Comparison of ENCODE assay signal across 8 cellular contexts in genomic region chr1:52404975-52405338, GRCh38. TPM values are rescaled to one million over a fixed set of nuclear protein-coding genes. Genes with fewer than 3 reads are reported as not detected.
A peak's percentile ranks its signal among the peaks of the same experiment; 100 is the strongest.
DNase-seq lines count a peak whose midpoint lies in the region; ATAC-seq and TF ChIP-seq lines count a peak whose summit lies in the region.

No MANE protein-coding gene starts in this region.

- intact Hi-C loops in posterior cingulate gyrus (cut with DNase I): loop anchor here (1.0 to 10.0 kb wide), 2 partner anchors 39 to 150 kb away; partner anchors contain the start of genes CC2D1B and TUT4

- TF ChIP-seq CTCF in 22Rv1 (IDR thresholded peaks at IDR 0.05) (peak; percentile 23), cardiac fibroblast (IDR thresholded peaks at IDR 0.05; ENCODE audit: low read depth, low read length) (no peak)

- peak overlapping the region; percentile 86 for H3K27ac ChIP-seq in 22Rv1
- H3K27ac ChIP-seq in HUES6 (ENCODE audit: low read depth, low read length): peak overlapping the region; percentile 91

- DNase-seq in cardiac fibroblast (ENCODE audit: low read depth in 2 of 2): no peak
- no peak for DNase-seq in globus pallidus (ENCODE audit: low spot score)
- DNase-seq in posterior cingulate gyrus: no peak

- H3K27me3 ChIP-seq in HUES6 (ENCODE audit: control insufficient read depth, insufficient read depth, low read length): no peaks in the 10 kb centered on the region
- H3K27me3 ChIP-seq in mononuclear cell (ENCODE audit: insufficient read depth, low read length): no peaks in the 10 kb centered on the region

- peaks cover 57% of the 10 kb centered on the region for H3K36me3 ChIP-seq in HUES6 (ENCODE audit: control insufficient read depth, insufficient read depth, low read length)

- H3K4me3 ChIP-seq in HUES6 (ENCODE audit: low read depth, low read length) (peak overlapping the region; percentile 84), cardiac fibroblast (replicated peaks in 1 of 2; ENCODE audit: low read depth in 2 of 2, low read length in 2 of 2) (peak overlapping the region; percentile 71 to 90), mononuclear cell (ENCODE audit: low read length) (peak overlapping the region; percentile 83)

- no peak for ATAC-seq in GM19467 (IDR thresholded peaks at IDR 0.05; ENCODE audit: unreplicated experiment)
- no peak for ATAC-seq in HG02884 (IDR thresholded peaks at IDR 0.05; ENCODE audit: unreplicated experiment)

- peak overlapping the region; percentile 93 for H3K9ac ChIP-seq in HUES6 (ENCODE audit: low read length)

- H3K4me1 ChIP-seq in HUES6 (ENCODE audit: control insufficient read depth, insufficient read depth, low read length) (peaks cover 5% of the 10 kb centered on the region; the same call in 1 of the 2 replicates), mononuclear cell (ENCODE audit: insufficient read depth, low read length) (peaks cover 29% of the 10 kb centered on the region)

- H3K9me3 ChIP-seq in HUES6 (ENCODE audit: control insufficient read depth, insufficient read depth, low read depth, low read length): no peaks in the 10 kb centered on the region
- H3K9me3 ChIP-seq in mononuclear cell (ENCODE audit: low read depth, low read length): no peaks in the 10 kb centered on the region

RNA-seq across cellular contexts. Expression of gene PRPF38A, which starts 0.6 kb away (rescaled TPM):
- 26.6 TPM for total RNA-seq in mononuclear cell

RNA-seq across cellular contexts. Expression of gene ORC1, which starts 0.7 kb away (rescaled TPM):
- total RNA-seq in mononuclear cell: 2.4 TPM

RNA-seq across cellular contexts. Expression of gene CC2D1B, which starts 39.0 kb away (rescaled TPM):
- 20.9 TPM for total RNA-seq in mononuclear cell
